1 cellular context compared by ENCODE assay signal in the genomic region with DNA sequence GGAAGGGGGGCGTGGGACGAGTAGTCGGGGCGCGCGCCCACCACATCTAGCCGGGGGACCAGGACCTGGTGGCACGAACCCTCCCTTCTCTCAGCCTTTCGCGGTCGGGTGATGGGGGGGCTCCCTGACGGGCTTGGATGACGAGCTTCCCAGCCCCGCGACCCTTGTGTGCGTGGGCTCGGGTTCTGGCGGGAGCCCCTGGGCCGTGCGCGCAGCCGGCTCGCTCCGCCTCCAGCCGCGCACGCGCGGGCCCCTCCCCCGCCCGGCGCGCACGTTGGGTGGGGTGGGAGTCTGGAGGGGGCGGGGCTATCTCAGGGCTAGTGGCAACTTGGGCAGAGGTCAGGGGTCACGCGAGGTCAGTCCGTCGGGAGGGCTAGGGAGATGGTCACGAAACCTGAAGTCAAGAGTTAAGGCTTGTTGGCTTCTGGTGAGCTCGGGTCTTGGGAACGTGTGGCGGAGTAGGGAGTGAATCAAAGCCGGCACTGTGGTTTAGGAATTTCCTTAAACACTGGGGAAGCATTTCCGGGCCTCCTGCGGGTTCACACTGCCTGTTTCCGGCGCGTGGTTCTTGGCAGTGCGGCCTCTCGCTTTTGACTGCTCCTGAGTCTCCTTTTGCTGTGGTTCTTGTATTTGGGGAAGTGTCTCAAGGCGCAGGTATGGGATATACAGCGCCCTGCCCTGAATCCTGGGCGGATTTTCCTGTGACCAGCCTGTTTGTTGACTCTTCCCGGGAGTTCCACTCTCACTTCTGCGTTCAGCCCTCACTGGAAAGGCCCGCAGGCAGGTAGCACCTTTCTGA.
TF ChIP-seq lines count a peak whose summit lies in the region.

TSS of gene SRCAP (plus strand) at position 356 of the 799 bp plus-strand sequence. CDS start 1,654 bp downstream, outside the sequence.

TF ChIP-seq in GM12878, 131 proteins besides CTCF, POLR2A, EP300 and RAD21 (continued from another document and continues in another):
- TF ChIP-seq REST (IDR thresholded peaks at IDR 0.05; ENCODE audit: low read depth, low read length) (0 out of 2 replicates have a peak, but pooled peaks have one; percentile 6), NR2F1 (conservative IDR thresholded peaks at IDR 0.05) (peak; percentile 100), IKZF1 (conservative IDR thresholded peaks at IDR 0.05) (peak; percentile 84), EZH2 (IDR thresholded peaks at IDR 0.05; ENCODE audit: borderline replicate concordance, control insufficient read depth, low read depth, low read length) (no peak), MAX (IDR thresholded peaks at IDR 0.05; ENCODE audit: low read depth, low read length) (no peak), STAT3 (IDR thresholded peaks at IDR 0.05; ENCODE audit: low read depth, low read length) (no peak), SUPT20H (IDR thresholded peaks at IDR 0.05; ENCODE audit: borderline replicate concordance, control insufficient read depth, low read depth, low read length) (no peak), SREBF2 (IDR thresholded peaks at IDR 0.05; ENCODE audit: low read length) (no peak), ATF7 (IDR thresholded peaks at IDR 0.05; ENCODE audit: low read depth) (no peak; the same call in 1 of the 2 replicates), HSF1 (IDR thresholded peaks at IDR 0.05; ENCODE audit: low read depth, low read length) (no peak), ZNF217 (IDR thresholded peaks at IDR 0.05) (no peak), DPF2 (IDR thresholded peaks at IDR 0.05) (peak; percentile 9; the same call in 1 of the 2 replicates), BMI1 (IDR thresholded peaks at IDR 0.05; ENCODE audit: borderline replicate concordance) (no peak), CREM (IDR thresholded peaks at IDR 0.05; ENCODE audit: low read depth) (peak; percentile 70), MTA3 (IDR thresholded peaks at IDR 0.05; ENCODE audit: borderline replicate concordance, low read length) (peak; percentile 23; the same call in 1 of the 2 replicates), KLF5 (IDR thresholded peaks at IDR 0.05; ENCODE audit: partially characterized antibody) (no peak), SIX5 (IDR thresholded peaks at IDR 0.05; ENCODE audit: low read depth, low read length, severe bottlenecking) (no peak), SRF (IDR thresholded peaks at IDR 0.05; ENCODE audit: low read depth in 2 of 2, low read length in 2 of 2) (no peak), ZNF274 (IDR thresholded peaks at IDR 0.05; ENCODE audit: insufficient read depth, insufficient read length) (no peak), ZNF24 (IDR thresholded peaks at IDR 0.05) (0 out of 2 replicates have a peak, but pooled peaks have one; percentile 38), NRF1 (conservative IDR thresholded peaks at IDR 0.05; ENCODE audit: low read depth, low read length) (peak; percentile 60), KAT2A (conservative IDR thresholded peaks at IDR 0.05; ENCODE audit: control insufficient read depth, low read depth, low read length) (no peak), SP1 (IDR thresholded peaks at IDR 0.05; ENCODE audit: low read depth, low read length) (no peak), HCFC1 (IDR thresholded peaks at IDR 0.05; ENCODE audit: low read length) (peak; percentile 27), ZNF622 (IDR thresholded peaks at IDR 0.05) (no peak), ETV6 (conservative IDR thresholded peaks at IDR 0.05 in 1 of 2, IDR thresholded peaks at IDR 0.05 in 1 of 2; ENCODE audit: borderline replicate concordance in 1 of 2, low read depth in 1 of 2) (peak in 1 of 2 experiments; percentile 61; a peak in 1 of 4 replicates), ASH2L (IDR thresholded peaks at IDR 0.05; ENCODE audit: borderline replicate concordance, low read depth) (no peak)
- TF ChIP-seq, protein P1, sequence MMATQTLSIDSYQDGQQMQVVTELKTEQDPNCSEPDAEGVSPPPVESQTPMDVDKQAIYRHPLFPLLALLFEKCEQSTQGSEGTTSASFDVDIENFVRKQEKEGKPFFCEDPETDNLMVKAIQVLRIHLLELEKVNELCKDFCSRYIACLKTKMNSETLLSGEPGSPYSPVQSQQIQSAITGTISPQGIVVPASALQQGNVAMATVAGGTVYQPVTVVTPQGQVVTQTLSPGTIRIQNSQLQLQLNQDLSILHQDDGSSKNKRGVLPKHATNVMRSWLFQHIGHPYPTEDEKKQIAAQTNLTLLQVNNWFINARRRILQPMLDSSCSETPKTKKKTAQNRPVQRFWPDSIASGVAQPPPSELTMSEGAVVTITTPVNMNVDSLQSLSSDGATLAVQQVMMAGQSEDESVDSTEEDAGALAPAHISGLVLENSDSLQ (IDR thresholded peaks at IDR 0.05), result peak; percentile 7; the same call in 1 of the 2 replicates
- TF ChIP-seq, protein P2, sequence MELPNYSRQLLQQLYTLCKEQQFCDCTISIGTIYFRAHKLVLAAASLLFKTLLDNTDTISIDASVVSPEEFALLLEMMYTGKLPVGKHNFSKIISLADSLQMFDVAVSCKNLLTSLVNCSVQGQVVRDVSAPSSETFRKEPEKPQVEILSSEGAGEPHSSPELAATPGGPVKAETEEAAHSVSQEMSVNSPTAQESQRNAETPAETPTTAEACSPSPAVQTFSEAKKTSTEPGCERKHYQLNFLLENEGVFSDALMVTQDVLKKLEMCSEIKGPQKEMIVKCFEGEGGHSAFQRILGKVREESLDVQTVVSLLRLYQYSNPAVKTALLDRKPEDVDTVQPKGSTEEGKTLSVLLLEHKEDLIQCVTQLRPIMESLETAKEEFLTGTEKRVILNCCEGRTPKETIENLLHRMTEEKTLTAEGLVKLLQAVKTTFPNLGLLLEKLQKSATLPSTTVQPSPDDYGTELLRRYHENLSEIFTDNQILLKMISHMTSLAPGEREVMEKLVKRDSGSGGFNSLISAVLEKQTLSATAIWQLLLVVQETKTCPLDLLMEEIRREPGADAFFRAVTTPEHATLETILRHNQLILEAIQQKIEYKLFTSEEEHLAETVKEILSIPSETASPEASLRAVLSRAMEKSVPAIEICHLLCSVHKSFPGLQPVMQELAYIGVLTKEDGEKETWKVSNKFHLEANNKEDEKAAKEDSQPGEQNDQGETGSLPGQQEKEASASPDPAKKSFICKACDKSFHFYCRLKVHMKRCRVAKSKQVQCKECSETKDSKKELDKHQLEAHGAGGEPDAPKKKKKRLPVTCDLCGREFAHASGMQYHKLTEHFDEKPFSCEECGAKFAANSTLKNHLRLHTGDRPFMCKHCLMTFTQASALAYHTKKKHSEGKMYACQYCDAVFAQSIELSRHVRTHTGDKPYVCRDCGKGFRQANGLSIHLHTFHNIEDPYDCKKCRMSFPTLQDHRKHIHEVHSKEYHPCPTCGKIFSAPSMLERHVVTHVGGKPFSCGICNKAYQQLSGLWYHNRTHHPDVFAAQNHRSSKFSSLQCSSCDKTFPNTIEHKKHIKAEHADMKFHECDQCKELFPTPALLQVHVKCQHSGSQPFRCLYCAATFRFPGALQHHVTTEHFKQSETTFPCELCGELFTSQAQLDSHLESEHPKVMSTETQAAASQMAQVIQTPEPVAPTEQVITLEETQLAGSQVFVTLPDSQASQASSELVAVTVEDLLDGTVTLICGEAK (IDR thresholded peaks at IDR 0.05; ENCODE audit: borderline replicate concordance), result peak; percentile 78; the same call in 1 of the 2 replicates
- TF ChIP-seq, protein P3, sequence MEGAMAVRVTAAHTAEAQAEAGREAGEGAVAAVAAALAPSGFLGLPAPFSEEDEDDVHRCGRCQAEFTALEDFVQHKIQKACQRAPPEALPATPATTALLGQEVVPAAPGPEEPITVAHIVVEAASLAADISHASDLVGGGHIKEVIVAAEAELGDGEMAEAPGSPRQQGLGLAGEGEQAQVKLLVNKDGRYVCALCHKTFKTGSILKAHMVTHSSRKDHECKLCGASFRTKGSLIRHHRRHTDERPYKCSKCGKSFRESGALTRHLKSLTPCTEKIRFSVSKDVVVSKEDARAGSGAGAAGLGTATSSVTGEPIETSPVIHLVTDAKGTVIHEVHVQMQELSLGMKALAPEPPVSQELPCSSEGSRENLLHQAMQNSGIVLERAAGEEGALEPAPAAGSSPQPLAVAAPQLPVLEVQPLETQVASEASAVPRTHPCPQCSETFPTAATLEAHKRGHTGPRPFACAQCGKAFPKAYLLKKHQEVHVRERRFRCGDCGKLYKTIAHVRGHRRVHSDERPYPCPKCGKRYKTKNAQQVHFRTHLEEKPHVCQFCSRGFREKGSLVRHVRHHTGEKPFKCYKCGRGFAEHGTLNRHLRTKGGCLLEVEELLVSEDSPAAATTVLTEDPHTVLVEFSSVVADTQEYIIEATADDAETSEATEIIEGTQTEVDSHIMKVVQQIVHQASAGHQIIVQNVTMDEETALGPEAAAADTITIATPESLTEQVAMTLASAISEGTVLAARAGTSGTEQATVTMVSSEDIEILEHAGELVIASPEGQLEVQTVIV (IDR thresholded peaks at IDR 0.05; ENCODE audit: borderline replicate concordance, partially characterized antibody), result no peak
- TF ChIP-seq, protein P4, sequence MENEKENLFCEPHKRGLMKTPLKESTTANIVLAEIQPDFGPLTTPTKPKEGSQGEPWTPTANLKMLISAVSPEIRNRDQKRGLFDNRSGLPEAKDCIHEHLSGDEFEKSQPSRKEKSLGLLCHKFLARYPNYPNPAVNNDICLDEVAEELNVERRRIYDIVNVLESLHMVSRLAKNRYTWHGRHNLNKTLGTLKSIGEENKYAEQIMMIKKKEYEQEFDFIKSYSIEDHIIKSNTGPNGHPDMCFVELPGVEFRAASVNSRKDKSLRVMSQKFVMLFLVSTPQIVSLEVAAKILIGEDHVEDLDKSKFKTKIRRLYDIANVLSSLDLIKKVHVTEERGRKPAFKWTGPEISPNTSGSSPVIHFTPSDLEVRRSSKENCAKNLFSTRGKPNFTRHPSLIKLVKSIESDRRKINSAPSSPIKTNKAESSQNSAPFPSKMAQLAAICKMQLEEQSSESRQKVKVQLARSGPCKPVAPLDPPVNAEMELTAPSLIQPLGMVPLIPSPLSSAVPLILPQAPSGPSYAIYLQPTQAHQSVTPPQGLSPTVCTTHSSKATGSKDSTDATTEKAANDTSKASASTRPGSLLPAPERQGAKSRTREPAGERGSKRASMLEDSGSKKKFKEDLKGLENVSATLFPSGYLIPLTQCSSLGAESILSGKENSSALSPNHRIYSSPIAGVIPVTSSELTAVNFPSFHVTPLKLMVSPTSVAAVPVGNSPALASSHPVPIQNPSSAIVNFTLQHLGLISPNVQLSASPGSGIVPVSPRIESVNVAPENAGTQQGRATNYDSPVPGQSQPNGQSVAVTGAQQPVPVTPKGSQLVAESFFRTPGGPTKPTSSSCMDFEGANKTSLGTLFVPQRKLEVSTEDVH (IDR thresholded peaks at IDR 0.05; ENCODE audit: low read depth, partially characterized antibody), result no peak
- TF ChIP-seq, protein P5, sequence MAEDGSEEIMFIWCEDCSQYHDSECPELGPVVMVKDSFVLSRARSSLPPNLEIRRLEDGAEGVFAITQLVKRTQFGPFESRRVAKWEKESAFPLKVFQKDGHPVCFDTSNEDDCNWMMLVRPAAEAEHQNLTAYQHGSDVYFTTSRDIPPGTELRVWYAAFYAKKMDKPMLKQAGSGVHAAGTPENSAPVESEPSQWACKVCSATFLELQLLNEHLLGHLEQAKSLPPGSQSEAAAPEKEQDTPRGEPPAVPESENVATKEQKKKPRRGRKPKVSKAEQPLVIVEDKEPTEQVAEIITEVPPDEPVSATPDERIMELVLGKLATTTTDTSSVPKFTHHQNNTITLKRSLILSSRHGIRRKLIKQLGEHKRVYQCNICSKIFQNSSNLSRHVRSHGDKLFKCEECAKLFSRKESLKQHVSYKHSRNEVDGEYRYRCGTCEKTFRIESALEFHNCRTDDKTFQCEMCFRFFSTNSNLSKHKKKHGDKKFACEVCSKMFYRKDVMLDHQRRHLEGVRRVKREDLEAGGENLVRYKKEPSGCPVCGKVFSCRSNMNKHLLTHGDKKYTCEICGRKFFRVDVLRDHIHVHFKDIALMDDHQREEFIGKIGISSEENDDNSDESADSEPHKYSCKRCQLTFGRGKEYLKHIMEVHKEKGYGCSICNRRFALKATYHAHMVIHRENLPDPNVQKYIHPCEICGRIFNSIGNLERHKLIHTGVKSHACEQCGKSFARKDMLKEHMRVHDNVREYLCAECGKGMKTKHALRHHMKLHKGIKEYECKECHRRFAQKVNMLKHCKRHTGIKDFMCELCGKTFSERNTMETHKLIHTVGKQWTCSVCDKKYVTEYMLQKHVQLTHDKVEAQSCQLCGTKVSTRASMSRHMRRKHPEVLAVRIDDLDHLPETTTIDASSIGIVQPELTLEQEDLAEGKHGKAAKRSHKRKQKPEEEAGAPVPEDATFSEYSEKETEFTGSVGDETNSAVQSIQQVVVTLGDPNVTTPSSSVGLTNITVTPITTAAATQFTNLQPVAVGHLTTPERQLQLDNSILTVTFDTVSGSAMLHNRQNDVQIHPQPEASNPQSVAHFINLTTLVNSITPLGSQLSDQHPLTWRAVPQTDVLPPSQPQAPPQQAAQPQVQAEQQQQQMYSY (CRISPR knock-in tag; IDR thresholded peaks at IDR 0.05), result no peak
